8 cellular contexts compared by ENCODE assay signal in the genomic region with DNA sequence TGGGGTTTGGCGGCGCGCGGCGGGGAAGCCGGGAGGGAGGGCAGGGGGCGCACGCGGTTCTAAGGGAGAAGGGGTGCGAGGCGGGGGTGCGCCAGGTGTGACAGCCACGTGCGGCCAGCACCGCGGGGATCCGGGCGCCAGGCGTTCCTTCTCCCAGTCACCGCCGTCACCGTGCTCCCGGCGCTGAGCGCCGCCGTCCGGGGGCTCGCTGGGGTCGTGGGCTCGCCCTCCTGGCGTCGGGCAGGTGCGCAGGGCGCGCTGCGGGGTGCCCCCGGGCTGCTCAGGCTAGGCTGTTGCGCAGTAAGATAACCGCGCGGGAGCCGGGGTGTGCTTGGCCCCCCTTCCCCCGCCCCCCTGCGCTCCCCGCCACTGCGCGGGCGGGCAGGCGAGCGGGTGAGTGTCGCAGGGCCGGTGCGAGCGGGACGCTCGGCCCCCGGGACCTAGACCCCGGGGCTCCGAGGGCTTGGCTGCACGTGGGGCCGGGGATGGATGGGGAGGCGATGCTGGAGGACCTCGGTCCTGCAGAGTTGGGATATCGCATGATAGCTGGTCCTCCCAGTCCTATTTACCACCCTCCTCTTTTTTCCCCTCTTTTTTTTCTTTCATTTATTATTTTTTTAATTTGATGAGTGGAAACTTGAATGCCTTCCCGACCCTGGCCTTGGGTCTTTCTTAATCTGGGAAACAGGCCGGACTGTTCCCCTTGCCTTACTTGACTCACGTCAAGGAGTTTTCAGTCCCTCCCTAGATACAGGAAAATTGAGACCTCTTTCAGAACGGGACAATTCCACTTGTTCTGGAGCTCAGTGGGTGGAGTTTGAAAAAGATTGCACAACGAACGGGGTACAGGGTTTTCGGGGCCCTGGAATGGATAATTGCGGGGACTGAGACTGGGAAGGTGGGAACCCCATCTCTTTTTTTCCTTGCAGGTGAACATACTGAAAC. TPM values are rescaled to one million over a fixed set of nuclear protein-coding genes. Genes with fewer than 3 reads are reported as not detected.
DNase-seq lines count a peak whose midpoint lies in the region; ATAC-seq and TF ChIP-seq lines count a peak whose summit lies in the region.

No MANE protein-coding gene starts in this region.

- no peak for TF ChIP-seq CTCF in ascending aorta (IDR thresholded peaks at IDR 0.05)

- H3K27ac ChIP-seq in ascending aorta, result peak overlapping the region; percentile 88 to 90
- no peak overlapping the region for H3K27ac ChIP-seq in iPS DF 6.9 (ENCODE audit: low read length)
- H3K27ac ChIP-seq in skin epidermis, result peak overlapping the region; percentile 19 to 93 (median 83)

- H3K4me3 ChIP-seq in GM08714 (ENCODE audit: low read length) (peak overlapping the region; percentile 73), ascending aorta (peak overlapping the region; percentile 87 to 89), iPS DF 6.9 (ENCODE audit: low read length) (peak overlapping the region; percentile 88), skin epidermis (peak overlapping the region; percentile 52 to 86 (median 68))

- ATAC-seq in HG02759 (IDR thresholded peaks at IDR 0.05; ENCODE audit: unreplicated experiment), result peak; percentile 28
- no peak for ATAC-seq in HG02938 (IDR thresholded peaks at IDR 0.05; ENCODE audit: unreplicated experiment)

- H3K27me3 ChIP-seq in ascending aorta (no peaks in the 10 kb centered on the region), iPS DF 6.9 (ENCODE audit: control insufficient read depth, insufficient read depth, low read length) (no peaks in the 10 kb centered on the region)

- H3K9me3 ChIP-seq in ascending aorta, result no peaks in the 10 kb centered on the region
- no peaks in the 10 kb centered on the region for H3K9me3 ChIP-seq in iPS DF 6.9 (ENCODE audit: control insufficient read depth, insufficient read depth, low read length)

- H3K36me3 ChIP-seq in ascending aorta (peaks cover 0 to 3% of the 10 kb centered on the region in 2 donors), iPS DF 6.9 (ENCODE audit: control insufficient read depth, insufficient read depth, low read length) (no peaks in the 10 kb centered on the region; the same call in 1 of the 2 replicates)

- peak; percentile 34 for DNase-seq in T follicular helper cell (ENCODE audit: low read depth)
- DNase-seq in ascending aorta (ENCODE audit: low spot score in 2 of 2), result peak in 1 of 2 donors; percentile 63
- DNase-seq in iPS DF 6.9 (ENCODE audit: low read depth, low spot score), result no peak
- DNase-seq in HK-2 (ENCODE audit: unreplicated experiment), result no peak

- intact Hi-C loops in ascending aorta (cut with DNase I), result loop anchor here (1.0 to 5.0 kb wide), 4 partner anchors 68 to 950 kb away; partner anchors contain the start of genes RBBP7, SCML1 and SYAP1

- no CpG with 5 or more reads among the region's 73 CpGs for WGBS in iPS DF 6.9 (ENCODE audit: insufficient coverage, insufficient read length)

- peaks cover 0 to 11% of the 10 kb centered on the region in 2 donors for H3K4me1 ChIP-seq in ascending aorta
- no peaks in the 10 kb centered on the region for H3K4me1 ChIP-seq in iPS DF 6.9 (ENCODE audit: control insufficient read depth, insufficient read depth, low read length)

RNA-seq across cellular contexts. Expression of gene TXLNG, which starts 0.8 kb away (rescaled TPM):
- 3.9 TPM for total RNA-seq in ascending aorta
